ENCODE assay signal across 1 cellular context in the genomic region with DNA sequence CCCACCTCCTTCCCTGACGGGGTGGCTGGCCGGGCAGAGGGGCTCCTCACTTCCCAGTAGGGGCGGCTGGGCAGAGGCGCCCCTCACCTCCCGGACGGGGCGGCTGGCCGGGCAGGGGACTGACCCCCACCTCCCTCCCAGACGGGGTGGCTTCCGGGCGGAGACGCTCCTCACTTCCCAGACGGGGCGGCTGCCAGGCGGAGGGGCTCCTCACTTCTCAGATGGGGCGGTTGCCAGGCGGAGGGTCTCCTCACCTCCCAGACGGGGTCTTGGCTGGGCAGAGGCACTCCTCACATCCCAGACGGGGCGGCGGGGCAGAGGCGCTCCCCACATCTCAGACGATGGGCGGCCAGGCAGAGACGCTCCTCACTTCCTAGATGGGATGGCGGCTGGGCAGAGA. TPM values are rescaled to one million over a fixed set of nuclear protein-coding genes. Genes with fewer than 3 reads are reported as not detected.
"Had no signal": no experiment of that assay in that cellular context is flagged by ENCODE, and none has a peak within 500 bp of the region (broad histone marks: within the 10 kb centered on the region; RNA-seq: fewer than 3 reads in every experiment).

No MANE protein-coding gene starts in this region.

RNA-seq across cellular contexts. Expression of gene XYLT1, which starts 35.1 kb away (rescaled TPM):
- total RNA-seq: G401 had no signal
